ENCODE assay signal across 16 cellular contexts in genomic region chr2:207934720-207935119, GRCh38.
"Had no signal": no experiment of that assay in that cellular context is flagged by ENCODE, and none has a peak within 500 bp of the region (broad histone marks: within the 10 kb centered on the region; RNA-seq: fewer than 3 reads in every experiment).

No MANE protein-coding gene starts in this region.

- FAIRE-seq: small intestine, TTC549 had no signal

- H3K27me3 ChIP-seq: brain microvascular endothelial cell, ovary had no signal

- ATAC-seq: activated naive CD4-positive, alpha-beta T cell treated with anti-CD3 and anti-CD28 coated beads, Interleukin-2, amount 50 U/mL, for 72 hours; left colon; stimulated activated effector memory CD8-positive, alpha-beta T cell treated with anti-CD3 and anti-CD28 coated beads, Interleukin-12 subunit alpha, Interleukin-12 subunit beta, amount 100 ng/mL, for 72 hours; T-helper 17 cell had no signal

- H3K4me3 Mint-ChIP-seq: activated CD4-positive, alpha-beta T cell treated with anti-CD3 and anti-CD28 coated beads, Interleukin-2, amount 10 ng/mL, durations not matched to agents 7 days and 5 days; endodermal cell; neural crest cell; stimulated activated effector memory CD8-positive, alpha-beta T cell treated with anti-CD3 and anti-CD28 coated beads, Interleukin-12 subunit alpha, Interleukin-12 subunit beta, amount 100 ng/mL, for 72 hours; T-helper 17 cell had no signal

- H3K9me3 Mint-ChIP-seq: activated CD4-positive, alpha-beta T cell treated with anti-CD3 and anti-CD28 coated beads, Interleukin-2, amount 10 ng/mL, durations not matched to agents 7 days and 5 days; activated naive CD4-positive, alpha-beta T cell treated with anti-CD3 and anti-CD28 coated beads, Interleukin-2, amount 50 U/mL, for 72 hours; endodermal cell; neural crest cell; stimulated activated effector memory CD8-positive, alpha-beta T cell treated with anti-CD3 and anti-CD28 coated beads, Interleukin-12 subunit alpha, Interleukin-12 subunit beta, amount 100 ng/mL, for 72 hours had no signal

- H3K27ac Mint-ChIP-seq: activated CD4-positive, alpha-beta T cell treated with anti-CD3 and anti-CD28 coated beads, Interleukin-2, amount 10 ng/mL, durations not matched to agents 7 days and 5 days; activated naive CD4-positive, alpha-beta T cell treated with anti-CD3 and anti-CD28 coated beads, Interleukin-2, amount 50 U/mL, for 72 hours; endodermal cell; stimulated activated effector memory CD8-positive, alpha-beta T cell treated with anti-CD3 and anti-CD28 coated beads, Interleukin-12 subunit alpha, Interleukin-12 subunit beta, amount 100 ng/mL, for 72 hours; T-helper 17 cell had no signal

- DNase-seq: activated CD4-positive, alpha-beta T cell treated with anti-CD3 and anti-CD28 coated beads, Interleukin-2, amount 10 ng/mL, durations not matched to agents 7 days and 5 days; activated CD4-positive, CD25-positive, alpha-beta regulatory T cell; activated effector memory CD4-positive, alpha-beta T cell treated with anti-CD3 and anti-CD28 coated beads, Interleukin-2, amount 50 U/mL, for 16 hours; activated T-cell treated with anti-CD3 and anti-CD28 coated beads, Interleukin-2, amount 50 U/mL, for 1 hour; brain microvascular endothelial cell; endodermal cell; erythroblast; left colon; ovary; retina; small intestine; T-helper 17 cell had no signal

- H3K9me3 ChIP-seq: ovary had no signal

- H3K27ac ChIP-seq: brain microvascular endothelial cell, ovary had no signal

- H3K27me3 Mint-ChIP-seq: activated CD4-positive, alpha-beta T cell treated with anti-CD3 and anti-CD28 coated beads, Interleukin-2, amount 10 ng/mL, durations not matched to agents 7 days and 5 days; T-helper 17 cell had no signal

- H3K4me3 ChIP-seq: ovary had no signal

- H3K36me3 ChIP-seq: brain microvascular endothelial cell, ovary had no signal

- H3K4me1 Mint-ChIP-seq: activated CD4-positive, alpha-beta T cell treated with anti-CD3 and anti-CD28 coated beads, Interleukin-2, amount 10 ng/mL, durations not matched to agents 7 days and 5 days; neural crest cell had no signal
